8 cellular contexts compared by ENCODE assay signal in genomic region chr11:250740-251299, GRCh38. TPM values are rescaled to one million over a fixed set of nuclear protein-coding genes. Genes with fewer than 3 reads are reported as not detected.
DNase-seq lines count a peak whose midpoint lies in the region; ATAC-seq and TF ChIP-seq lines count a peak whose summit lies in the region.

No MANE protein-coding gene starts in this region.

- ATAC-seq in CD4-positive, CD25-positive, alpha-beta regulatory T cell (ENCODE audit: low read depth in 2 of 2), result peak; percentile 95 to 96
- peak; percentile 76 for ATAC-seq in body of pancreas
- ATAC-seq in left colon, result peak; percentile 84
- ATAC-seq in HG03469 (IDR thresholded peaks at IDR 0.05; ENCODE audit: unreplicated experiment), result no peak

- H3K4me1 Mint-ChIP-seq in CD4-positive, CD25-positive, alpha-beta regulatory T cell, result peaks cover 0 to 13% (median 4%) of the 10 kb centered on the region in 4 donors

- no peaks in the 10 kb centered on the region for H3K27me3 Mint-ChIP-seq in CD4-positive, CD25-positive, alpha-beta regulatory T cell

- H3K4me3 Mint-ChIP-seq in CD4-positive, CD25-positive, alpha-beta regulatory T cell, result peak overlapping the region in 1 of 4 donors; percentile 10

- TF ChIP-seq POLR2A in body of pancreas (IDR thresholded peaks at IDR 0.05), result no peak

- no peaks in the 10 kb centered on the region for H3K9me3 ChIP-seq in CD4-positive, CD25-positive, alpha-beta regulatory T cell (ENCODE audit: control insufficient read depth in 2 of 2, low read length in 2 of 2)
- no peaks in the 10 kb centered on the region for H3K9me3 ChIP-seq in body of pancreas

- no peaks in the 10 kb centered on the region for H3K27me3 ChIP-seq in CD4-positive, CD25-positive, alpha-beta regulatory T cell (ENCODE audit: control insufficient read depth, insufficient read depth, low read length)
- H3K27me3 ChIP-seq in body of pancreas, result no peaks in the 10 kb centered on the region

- H3K36me3 ChIP-seq in CD4-positive, CD25-positive, alpha-beta regulatory T cell (ENCODE audit: control insufficient read depth, insufficient read depth, low read length), result peaks cover 72% of the 10 kb centered on the region
- H3K36me3 ChIP-seq in body of pancreas (replicated peaks in 1 of 2; ENCODE audit: insufficient read depth in 1 of 2, low read depth in 2 of 2), result peaks cover 11 to 35% of the 10 kb centered on the region in 2 donors

- peak overlapping the region; percentile 29 for H3K27ac ChIP-seq in CD4-positive, CD25-positive, alpha-beta regulatory T cell (ENCODE audit: insufficient read depth, low read length, poor library complexity, severe bottlenecking)
- no peak overlapping the region for H3K27ac ChIP-seq in body of pancreas

- 76 to 82% methylated on average over 10 of the region's 10 CpGs for WGBS in body of pancreas, 2 donors

- TF ChIP-seq CTCF in body of pancreas (IDR thresholded peaks at IDR 0.05), result peak; percentile 8 to 67 (median 54)

- peak overlapping the region in 1 of 3 donors; percentile 59 for H3K27ac Mint-ChIP-seq in CD4-positive, CD25-positive, alpha-beta regulatory T cell

- peaks cover 0 to 1% (median 0%) of the 10 kb centered on the region in 7 donors for H3K9me3 Mint-ChIP-seq in CD4-positive, CD25-positive, alpha-beta regulatory T cell

- peak; percentile 59 to 76 (median 74) for DNase-seq in CD4-positive, CD25-positive, alpha-beta regulatory T cell
- DNase-seq in HuH-7 (ENCODE audit: low spot score) (peak; percentile 64), UCSD-AML1 (lab: John Stamatoyannopoulos, UW; ENCODE audit: unreplicated experiment) (peak; percentile 68), body of pancreas (peak; percentile 53 to 73 (median 68)), left colon (peak in 1 of 2 donors; percentile 62), NCI-H774 (lab: John Stamatoyannopoulos, UW) (no peak)
- peak; percentile 68 to 69 for DNase-seq in stimulated activated CD4-positive, alpha-beta T cell treated with anti-CD3 and anti-CD28 coated beads, Interleukin-4, amount 100 ng/mL, for 48 hours (ENCODE audit: low read depth in 2 of 2)

- H3K4me1 ChIP-seq in CD4-positive, CD25-positive, alpha-beta regulatory T cell (ENCODE audit: control insufficient read depth, insufficient read depth, low read length, poor library complexity, severe bottlenecking), result peaks cover 3% of the 10 kb centered on the region
- H3K4me1 ChIP-seq in body of pancreas, result no peaks in the 10 kb centered on the region

- H3K36me3 Mint-ChIP-seq in CD4-positive, CD25-positive, alpha-beta regulatory T cell, result peaks cover 45% of the 10 kb centered on the region

- intact Hi-C loops in body of pancreas (cut with DNase I) (no loop called here), left colon (cut with DNase I, micrococcal nuclease) (loop anchor here in 1 of 2 donors (10.0 kb wide), 1 partner anchor 114 kb away; the partner anchor contains the start of gene B4GALNT4)

- H3K4me3 ChIP-seq in CD4-positive, CD25-positive, alpha-beta regulatory T cell (ENCODE audit: low read depth, low read length), result no peak overlapping the region
- no peak overlapping the region for H3K4me3 ChIP-seq in body of pancreas

RNA-seq across cellular contexts. Expression of gene PSMD13, which starts 14.0 kb away (rescaled TPM):
- total RNA-seq in CD4-positive, CD25-positive, alpha-beta regulatory T cell, result 99.6 TPM
- polyA plus RNA-seq in CD4-positive, CD25-positive, alpha-beta regulatory T cell, result 100 to 1,000 TPM; 223 to 276 (median 261) TPM
- 10 to 100 TPM; 40.2 to 52.4 TPM for total RNA-seq in body of pancreas
- 100 to 1,000 TPM in 1 of 2 donors, 10 to 100 TPM in 1; 99.5 to 111 TPM for total RNA-seq in left colon

RNA-seq across cellular contexts. Expression of gene SIRT3, which starts 14.7 kb away (rescaled TPM):
- 14.2 TPM for total RNA-seq in CD4-positive, CD25-positive, alpha-beta regulatory T cell
- 10 to 100 TPM in 2 of 4 donors, 1 to 10 TPM in 2; 6.9 to 12.4 (median 10.3) TPM for polyA plus RNA-seq in CD4-positive, CD25-positive, alpha-beta regulatory T cell
- total RNA-seq in body of pancreas, result 10 to 100 TPM; 22.1 to 22.6 TPM
- 10 to 100 TPM; 18.8 to 22.3 TPM for total RNA-seq in left colon

RNA-seq across cellular contexts. Expression of gene NLRP6, which starts 27.4 kb away (rescaled TPM):
- total RNA-seq in CD4-positive, CD25-positive, alpha-beta regulatory T cell, result 1.8 TPM
- 1 to 10 TPM in 3 of 4 donors, under 1 TPM in 1; 0.36 to 4.0 (median 2.4) TPM for polyA plus RNA-seq in CD4-positive, CD25-positive, alpha-beta regulatory T cell
- total RNA-seq in body of pancreas, result 1 to 10 TPM in 1 of 2 donors, not detected in 1; 1.0 TPM
- total RNA-seq in left colon, result under 1 TPM; 0.92 TPM

RNA-seq across cellular contexts. Expression of gene PGGHG, which starts 38.1 kb away (rescaled TPM):
- 188 TPM for total RNA-seq in CD4-positive, CD25-positive, alpha-beta regulatory T cell
- polyA plus RNA-seq in CD4-positive, CD25-positive, alpha-beta regulatory T cell, result 1 to 10 TPM; 1.5 to 2.9 (median 2.5) TPM
- 100 to 1,000 TPM; 248 to 484 TPM for total RNA-seq in body of pancreas
- 10 to 100 TPM; 18.8 to 20.6 TPM for total RNA-seq in left colon

RNA-seq across cellular contexts. Expression of gene RIC8A, which starts 43.3 kb away (rescaled TPM):
- total RNA-seq in CD4-positive, CD25-positive, alpha-beta regulatory T cell, result 135 TPM
- 10 to 100 TPM; 74.1 to 89.7 (median 78.6) TPM for polyA plus RNA-seq in CD4-positive, CD25-positive, alpha-beta regulatory T cell
- total RNA-seq in body of pancreas (10 to 100 TPM; 59.3 to 88.5 TPM), left colon (10 to 100 TPM; 77.8 to 86.9 TPM)
